11 cellular contexts compared by ENCODE assay signal in the genomic region with DNA sequence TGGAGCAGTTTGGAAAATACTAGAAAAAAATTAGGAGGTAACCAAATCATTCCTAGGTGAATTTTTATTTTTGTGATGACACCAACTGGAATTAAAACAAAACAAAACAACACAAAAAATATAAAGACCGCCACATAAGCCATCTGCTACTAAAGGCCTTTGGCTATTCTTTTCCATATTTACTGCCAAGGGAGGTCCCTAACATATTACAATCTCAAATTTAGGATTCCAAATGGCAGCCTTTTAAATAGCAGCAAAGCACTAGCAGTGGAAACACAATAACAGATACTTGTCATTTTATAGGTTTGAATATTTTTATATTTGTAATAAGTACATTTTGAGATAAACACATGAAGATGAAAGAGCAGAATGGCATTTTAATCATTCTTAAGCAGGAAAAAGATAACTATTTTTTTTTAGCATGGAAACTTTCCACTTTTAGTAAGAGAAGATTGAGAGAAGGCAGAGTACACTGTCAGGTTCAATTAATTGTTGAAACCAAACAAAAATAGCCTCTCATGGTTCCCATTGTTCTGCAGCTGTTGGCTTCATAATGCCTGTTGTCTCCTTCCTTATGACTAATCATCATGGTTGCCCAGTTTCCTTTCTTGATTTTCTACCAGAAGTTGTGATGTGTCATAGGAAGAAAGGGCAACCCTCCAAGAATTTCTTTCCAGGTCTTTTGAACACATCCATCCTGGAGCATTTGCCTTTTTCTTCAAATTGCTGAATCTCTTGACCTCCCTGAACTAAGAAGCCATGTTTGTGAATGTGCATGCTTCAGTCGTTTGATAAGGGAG.
DNase-seq lines count a peak whose midpoint lies in the region; ATAC-seq and TF ChIP-seq lines count a peak whose summit lies in the region.
"Had no signal": no experiment of that assay in that cellular context is flagged by ENCODE, and none has a peak within 500 bp of the region (broad histone marks: within the 10 kb centered on the region; RNA-seq: fewer than 3 reads in every experiment).

No MANE protein-coding gene starts in this region.

- no peaks in the 10 kb centered on the region for H3K27me3 ChIP-seq in subcutaneous abdominal adipose tissue (ENCODE audit: control insufficient read depth in 5 of 5, insufficient read depth in 4 of 5, low read length in 5 of 5)

- H3K36me3 ChIP-seq in subcutaneous abdominal adipose tissue (ENCODE audit: control insufficient read depth in 5 of 5, insufficient read depth in 5 of 5, low read length in 5 of 5), result no peaks in the 10 kb centered on the region

- no peak for TF ChIP-seq CTCF in GM13976 (IDR thresholded peaks at IDR 0.05; ENCODE audit: borderline replicate concordance, control extremely low read depth, extremely low read depth, insufficient read depth, missing control alignments)

- peaks cover 0 to 17% (median 0%) of the 10 kb centered on the region in 5 donors for H3K4me1 ChIP-seq in subcutaneous abdominal adipose tissue (ENCODE audit: control insufficient read depth in 5 of 5, insufficient read depth in 5 of 5, low read length in 5 of 5)

- in situ Hi-C loops in GM13976 (cut with MboI; ENCODE audit: low sequenced_read_pairs, unreplicated experiment), result no loop called here

- H3K9ac ChIP-seq in subcutaneous abdominal adipose tissue (ENCODE audit: low read length in 5 of 5), result no peak overlapping the region
- H3K9ac ChIP-seq: KMS-11 had no signal

- no peak overlapping the region for H3K4me3 ChIP-seq in subcutaneous abdominal adipose tissue (ENCODE audit: low read depth in 1 of 5, low read length in 5 of 5)

- H3K27ac ChIP-seq in subcutaneous abdominal adipose tissue (ENCODE audit: low read depth, low read length), result peak overlapping the region; percentile 42
- H3K27ac ChIP-seq: 22Rv1, KMS-11 had no signal

- peaks cover 0 to 2% (median 0%) of the 10 kb centered on the region in 5 donors for H3K9me3 ChIP-seq in subcutaneous abdominal adipose tissue (ENCODE audit: control insufficient read depth in 5 of 5, low read length in 5 of 5)

- intact Hi-C loops in left cardiac atrium (cut with DNase I), result loop anchor here in 1 of 2 donors (5.0 to 10.0 kb wide), 2 partner anchors 222 to 315 kb away; a partner anchor contains a TSS

- peak; percentile 53 to 84 for ATAC-seq in left cardiac atrium

- DNase-seq in DMS 273 (lab: John Stamatoyannopoulos, UW; ENCODE audit: unreplicated experiment), result peak; percentile 1
- no peak for DNase-seq in DMS 273 treated with DMSO at 0.1 percent for 48 hours (lab: John Stamatoyannopoulos, UW)
- DNase-seq in amniotic stem cell (lab: John Stamatoyannopoulos, UW), result peak; percentile 24
- DNase-seq in left cardiac atrium, result no peak
- no peak for DNase-seq in HUDEP-2 (lab: John Stamatoyannopoulos, UW; ENCODE audit: unreplicated experiment in 76 of 76)
- no peak for DNase-seq in DMS153 treated with DMSO at 0.1 percent for 48 hours (lab: John Stamatoyannopoulos, UW; ENCODE audit: unreplicated experiment)
- no peak for DNase-seq in GM13976 (ENCODE audit: low spot score)
- DNase-seq: midbrain had no signal

Comparison
In these comparisons a context has a peak if more than half of its experiments do, and no peak if none do; other contexts are left out.
1. DNase-seq: peak in DMS 273 (single experiment) and amniotic stem cell (single experiment); none in DMS 273 treated with DMSO at 0.1 percent for 48 hours (single experiment), left cardiac atrium (single experiment), HUDEP-2 (0 of 76), DMS153 treated with DMSO at 0.1 percent for 48 hours (single experiment) and GM13976 (single experiment).